Comparison of ENCODE assay signal across 8 cellular contexts in the genomic region with DNA sequence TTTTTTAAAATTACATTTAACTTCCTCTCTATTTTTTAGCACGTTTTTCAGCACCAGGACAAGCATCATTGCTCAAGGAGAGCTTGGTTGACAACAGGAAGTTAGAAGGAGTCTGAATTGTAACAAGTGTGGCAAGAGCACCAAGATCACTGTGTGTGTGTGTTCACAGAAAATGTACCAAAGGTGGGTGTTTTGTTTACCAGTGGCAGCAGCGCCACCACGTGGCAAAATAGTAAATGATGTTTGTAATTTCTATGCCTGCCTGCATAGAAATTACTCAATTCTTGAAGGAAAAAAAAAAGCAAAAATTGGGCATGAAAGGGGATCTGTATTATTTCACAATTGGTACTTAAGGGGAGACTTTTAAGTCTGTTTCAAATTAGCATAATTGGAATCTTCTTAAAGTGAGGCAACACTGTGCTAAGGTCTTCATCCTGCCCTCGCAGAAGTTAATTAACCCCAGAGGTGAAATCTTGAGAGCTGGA. TPM values are rescaled to one million over a fixed set of nuclear protein-coding genes. Genes with fewer than 3 reads are reported as not detected.
A peak's percentile ranks its signal among the peaks of the same experiment; 100 is the strongest.
DNase-seq lines count a peak whose midpoint lies in the region; ATAC-seq and TF ChIP-seq lines count a peak whose summit lies in the region.

No MANE protein-coding gene starts in this region.

- peaks cover 6% of the 10 kb centered on the region for H3K4me1 Mint-ChIP-seq in activated T-cell treated with anti-CD3 and anti-CD28 coated beads, Interleukin-2, amount 50 U/mL, for 24 hours (ENCODE audit: low read depth)
- H3K4me1 Mint-ChIP-seq in type B pancreatic cell (ENCODE audit: unreplicated experiment), result peaks cover 5% of the 10 kb centered on the region

- no peak overlapping the region for H2AFZ ChIP-seq in PC-3 (ENCODE audit: low read length)
- no peak overlapping the region for H2AFZ ChIP-seq in osteoblast (ENCODE audit: low read length)

- H4K20me1 ChIP-seq in PC-3 (ENCODE audit: low read length) (no peaks in the 10 kb centered on the region), osteoblast (ENCODE audit: insufficient read depth, low read length) (no peaks in the 10 kb centered on the region)

- H3K27me3 ChIP-seq in PC-3 (ENCODE audit: low read length), result no peaks in the 10 kb centered on the region
- H3K27me3 ChIP-seq in osteoblast (ENCODE audit: insufficient read depth, low read length), result no peaks in the 10 kb centered on the region

- intact Hi-C loops in PC-3 (cut with micrococcal nuclease), result loop anchor here (1.0 to 10.0 kb wide), 2 partner anchors 166 to 269 kb away; a partner anchor contains a TSS

- TF ChIP-seq CTCF in PC-3 (conservative IDR thresholded peaks at IDR 0.05; ENCODE audit: low read depth, low read length) (peak; percentile 77), fibroblast of pulmonary artery (IDR thresholded peaks at IDR 0.05; ENCODE audit: low read length, missing control alignments) (peak; percentile 62), osteoblast (IDR thresholded peaks at IDR 0.05; ENCODE audit: extremely low read depth, low read depth, low read length) (peak; percentile 75), type B pancreatic cell (conservative IDR thresholded peaks at IDR 0.05) (peak; percentile 88)

- H3K79me2 ChIP-seq in PC-3 (ENCODE audit: low read length) (no peaks in the 10 kb centered on the region), osteoblast (ENCODE audit: insufficient read depth, low read length) (no peaks in the 10 kb centered on the region)

- no peak overlapping the region for H3K27ac Mint-ChIP-seq in activated T-cell treated with anti-CD3 and anti-CD28 coated beads, Interleukin-2, amount 50 U/mL, for 24 hours
- H3K27ac Mint-ChIP-seq in type B pancreatic cell, result no peak overlapping the region

- H3K9me3 Mint-ChIP-seq in activated T-cell treated with anti-CD3 and anti-CD28 coated beads, Interleukin-2, amount 50 U/mL, for 24 hours, result no peaks in the 10 kb centered on the region
- H3K9me3 Mint-ChIP-seq in type B pancreatic cell, result no peaks in the 10 kb centered on the region

- POLR2A ChIA-PET in PC-3 (lab: Charles Lee; ENCODE audit: unreplicated experiment), result no interaction called here

- peaks cover 22% of the 10 kb centered on the region for H3K27me3 Mint-ChIP-seq in activated T-cell treated with anti-CD3 and anti-CD28 coated beads, Interleukin-2, amount 50 U/mL, for 24 hours
- H3K27me3 Mint-ChIP-seq in type B pancreatic cell, result peaks cover 5% of the 10 kb centered on the region

- H3K36me3 ChIP-seq in PC-3 (ENCODE audit: low read depth, low read length), result no peaks in the 10 kb centered on the region
- H3K36me3 ChIP-seq in osteoblast (ENCODE audit: insufficient read depth, low read length), result no peaks in the 10 kb centered on the region

- no peak overlapping the region for H3K4me3 ChIP-seq in Jurkat, Clone E6-1 (ENCODE audit: low read length)
- H3K4me3 ChIP-seq in PC-3 (ENCODE audit: low read length), result no peak overlapping the region
- H3K4me3 ChIP-seq in fibroblast of pulmonary artery (replicated peaks; ENCODE audit: low read depth, low read length), result no peak overlapping the region
- no peak overlapping the region for H3K4me3 ChIP-seq in osteoblast (ENCODE audit: insufficient read depth, low read length)

- no peak overlapping the region for H3K9ac ChIP-seq in PC-3 (ENCODE audit: low read length)

- peak overlapping the region; percentile 13; the same call in 1 of the 2 replicates for H3K4me2 ChIP-seq in PC-3 (ENCODE audit: low read length)
- H3K4me2 ChIP-seq in osteoblast (ENCODE audit: insufficient read depth, low read length), result no peak overlapping the region

- H3K4me3 Mint-ChIP-seq in activated T-cell treated with anti-CD3 and anti-CD28 coated beads, Interleukin-2, amount 50 U/mL, for 24 hours, result no peak overlapping the region
- H3K4me3 Mint-ChIP-seq in type B pancreatic cell, result no peak overlapping the region

- H3K9me2 ChIP-seq in PC-3 (replicated peaks; ENCODE audit: low read length), result no peaks in the 10 kb centered on the region

- peak; percentile 47 for ATAC-seq in GM19467 (IDR thresholded peaks at IDR 0.05; ENCODE audit: unreplicated experiment)
- peak; percentile 45; the same call in 1 of the 2 replicates for ATAC-seq in PC-3

- CTCF ChIA-PET in PC-3 (lab: Charles Lee), result interaction anchor here (0.7 kb wide), 1 partner anchor 504 kb away, joined by 4 read pairs; no protein-coding TSS in a partner anchor

- H3K4me1 ChIP-seq in PC-3 (ENCODE audit: insufficient read depth, low read length) (peaks cover 10% of the 10 kb centered on the region; the same call in 1 of the 2 replicates), osteoblast (ENCODE audit: insufficient read depth, low read length) (peaks cover 8% of the 10 kb centered on the region)

- H3K36me3 Mint-ChIP-seq in activated T-cell treated with anti-CD3 and anti-CD28 coated beads, Interleukin-2, amount 50 U/mL, for 24 hours (ENCODE audit: low read depth), result no peaks in the 10 kb centered on the region
- no peaks in the 10 kb centered on the region for H3K36me3 Mint-ChIP-seq in type B pancreatic cell

- H3F3A ChIP-seq in PC-3 (ENCODE audit: low read length, unreplicated experiment), result no peaks in the 10 kb centered on the region

- DNase-seq in CD1c-positive myeloid dendritic cell (ENCODE audit: extremely low spot score) (peak; percentile 89), PC-3 (peak; percentile 72), fibroblast of pulmonary artery (ENCODE audit: low read depth) (peak; percentile 88), osteoblast (ENCODE audit: insufficient read length, low spot score, missing footprints) (peak; percentile 77), type B pancreatic cell (ENCODE audit: extremely low spot score, unreplicated experiment) (no peak)
- DNase-seq in Jurkat, Clone E6-1 (ENCODE audit: low read depth, low spot score), result peak; percentile 72
- peak; percentile 66 for DNase-seq in activated T-cell treated with anti-CD3 and anti-CD28 coated beads, Interleukin-2, amount 50 U/mL, for 24 hours

- BruUV-seq in PC-3 (replicated peaks; lab: Mats Ljungman, UMichigan), result no TSS peak

- no peaks in the 10 kb centered on the region for H3K9me3 ChIP-seq in PC-3 (ENCODE audit: low read length)
- H3K9me3 ChIP-seq in osteoblast (ENCODE audit: low read depth, low read length), result no peaks in the 10 kb centered on the region

- H3K27ac ChIP-seq in PC-3 (ENCODE audit: low read length) (no peak overlapping the region), osteoblast (ENCODE audit: low read depth, low read length) (no peak overlapping the region)

RNA-seq across cellular contexts. Expression of a gene that starts 7.4 kb away (rescaled TPM):
- polyA plus RNA-seq in Jurkat, Clone E6-1 (2012; ENCODE audit: insufficient read depth, insufficient read length), result 109 TPM
- total RNA-seq in PC-3 (2014; rRNA removed) (55.6 and 81.1 TPM in 2 replicates), osteoblast (85.0 and 85.5 TPM in 2 replicates), type B pancreatic cell (ENCODE audit: low replicate concordance) (85.7 and 129 TPM in 2 replicates)

RNA-seq across cellular contexts. Expression of a gene that starts 30.5 kb away (rescaled TPM):
- 0.95 TPM for polyA plus RNA-seq in Jurkat, Clone E6-1 (2012; ENCODE audit: insufficient read depth, insufficient read length)
- 0.12 TPM in 1 of 2 replicates, not detected in the other for total RNA-seq in PC-3 (2014; rRNA removed)
- not detected in 2 replicates for total RNA-seq in osteoblast
- total RNA-seq in type B pancreatic cell (ENCODE audit: low replicate concordance), result 0.12 and 0.58 TPM in 2 replicates
